Comparison of ENCODE assay signal across 1 cellular context in genomic region chr18:62187543-62188378, GRCh38.
TF ChIP-seq lines count a peak whose summit lies in the region.

No MANE protein-coding gene starts in this region.

TF ChIP-seq in HepG2, 621 proteins besides CTCF, POLR2A, EP300 and RAD21 (continues in another document):
- TF ChIP-seq ZNF281 (CRISPR knock-in tag; IDR thresholded peaks at IDR 0.05; ENCODE audit: borderline replicate concordance) (no peak), KLF9 (CRISPR knock-in tag; IDR thresholded peaks at IDR 0.05; ENCODE audit: low read depth) (no peak; the same call in 1 of the 2 replicates), E2F5 (CRISPR knock-in tag; conservative IDR thresholded peaks at IDR 0.05) (no peak), KDM5A (IDR thresholded peaks at IDR 0.05; ENCODE audit: borderline replicate concordance, low read length) (peak; percentile 30), CBX2 (IDR thresholded peaks at IDR 0.05; ENCODE audit: low read depth, low read length) (no peak), CBX2 (CRISPR knock-in tag; IDR thresholded peaks at IDR 0.05; ENCODE audit: low read depth) (no peak), THAP9 (CRISPR knock-in tag; IDR thresholded peaks at IDR 0.05; ENCODE audit: borderline replicate concordance) (peak; percentile 49; the same call in 1 of the 2 replicates), ZBTB2 (CRISPR knock-in tag; IDR thresholded peaks at IDR 0.05; ENCODE audit: low read depth) (0 out of 2 replicates have a peak, but pooled peaks have one; percentile 22), ZBTB3 (CRISPR knock-in tag; IDR thresholded peaks at IDR 0.05; ENCODE audit: borderline replicate concordance, low read depth) (no peak), TBX2 (CRISPR knock-in tag; IDR thresholded peaks at IDR 0.05; ENCODE audit: borderline replicate concordance) (0 out of 2 replicates have a peak, but pooled peaks have one; percentile 16), E2F2 (CRISPR knock-in tag; IDR thresholded peaks at IDR 0.05; ENCODE audit: borderline replicate concordance) (no peak), ZNF274 (CRISPR knock-in tag; IDR thresholded peaks at IDR 0.05) (0 out of 2 replicates have a peak, but pooled peaks have one; percentile 28), ZNF138 (CRISPR knock-in tag; IDR thresholded peaks at IDR 0.05; ENCODE audit: low read depth) (no peak), RBFOX2 (IDR thresholded peaks at IDR 0.05; ENCODE audit: low read depth, low read length) (peak; percentile 27; the same call in 1 of the 2 replicates), ZNF275 (CRISPR knock-in tag; IDR thresholded peaks at IDR 0.05; ENCODE audit: borderline replicate concordance) (no peak; the same call in 1 of the 2 replicates), ZNF598 (CRISPR knock-in tag; IDR thresholded peaks at IDR 0.05; ENCODE audit: borderline replicate concordance) (0 out of 2 replicates have a peak, but pooled peaks have one; percentile 47), KDM6A (CRISPR knock-in tag; IDR thresholded peaks at IDR 0.05; ENCODE audit: low read depth) (no peak), ZNF512B (CRISPR knock-in tag; IDR thresholded peaks at IDR 0.05; ENCODE audit: borderline replicate concordance) (no peak), ELF3 (CRISPR knock-in tag; IDR thresholded peaks at IDR 0.05) (0 out of 2 replicates have a peak, but pooled peaks have one; percentile 6), ZNF326 (CRISPR knock-in tag; IDR thresholded peaks at IDR 0.05; ENCODE audit: borderline replicate concordance) (no peak), ZNF101 (CRISPR knock-in tag; IDR thresholded peaks at IDR 0.05; ENCODE audit: borderline replicate concordance, low read depth) (no peak), ZNF609 (CRISPR knock-in tag; IDR thresholded peaks at IDR 0.05; ENCODE audit: borderline replicate concordance) (no peak), ZNF430 (CRISPR knock-in tag; IDR thresholded peaks at IDR 0.05) (peak; percentile 62), HMGXB4 (CRISPR knock-in tag; IDR thresholded peaks at IDR 0.05; ENCODE audit: borderline replicate concordance in 1 of 2, low read depth in 1 of 2) (peak in 1 of 2 experiments; percentile 12; a peak in 1 of 4 replicates), RNF219 (CRISPR knock-in tag; IDR thresholded peaks at IDR 0.05) (no peak), ZFY (CRISPR knock-in tag; IDR thresholded peaks at IDR 0.05) (no peak), ZNF33B (CRISPR knock-in tag; IDR thresholded peaks at IDR 0.05) (0 out of 2 replicates have a peak, but pooled peaks have one; percentile 54)
